Comparison of ENCODE assay signal across 11 cellular contexts in the genomic region with DNA sequence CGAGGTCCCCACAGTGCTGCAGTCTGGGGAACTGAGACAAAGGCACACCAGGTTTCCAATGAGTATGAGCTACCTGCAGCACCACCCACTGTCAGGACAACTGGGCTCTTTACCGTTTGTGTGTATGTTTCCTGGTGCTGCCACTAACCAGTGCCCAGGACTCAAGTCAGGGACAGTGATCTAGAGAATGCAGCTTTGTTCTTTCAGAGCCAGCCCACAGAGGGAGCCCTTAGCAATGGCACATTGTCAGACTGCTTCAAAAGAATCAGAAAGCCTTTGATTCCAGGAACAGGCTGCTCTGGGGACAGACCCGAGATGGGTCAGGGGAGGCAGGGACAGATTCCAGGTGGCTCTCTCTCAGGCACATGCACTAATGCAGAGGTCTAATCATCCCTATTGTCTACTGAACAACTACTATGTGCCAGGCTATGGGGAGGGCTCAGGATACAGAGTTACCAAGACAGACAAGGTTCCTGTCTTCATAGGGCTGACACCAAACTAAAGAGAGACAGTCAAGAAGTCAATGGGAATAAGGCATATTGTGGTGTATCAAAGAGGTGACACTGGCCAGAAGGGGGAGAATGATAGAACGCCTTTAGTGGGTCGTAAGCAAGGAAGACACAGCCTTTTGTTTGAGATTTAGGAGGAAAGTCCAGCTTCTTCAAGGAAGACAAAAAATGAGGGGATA.
DNase-seq lines count a peak whose midpoint lies in the region; ATAC-seq and TF ChIP-seq lines count a peak whose summit lies in the region.
"Had no signal": no experiment of that assay in that cellular context is flagged by ENCODE, and none has a peak within 500 bp of the region (broad histone marks: within the 10 kb centered on the region; RNA-seq: fewer than 3 reads in every experiment).

No MANE protein-coding gene starts in this region.

- H3K9ac ChIP-seq in OCI-LY1 (ENCODE audit: low read length): no peak overlapping the region

- no peak overlapping the region for H3K27ac Mint-ChIP-seq in activated T-cell treated with anti-CD3 and anti-CD28 coated beads, Interleukin-2, amount 50 U/mL, for 72 hours
- H3K27ac Mint-ChIP-seq in stimulated activated memory B cell treated with anti-CD40 and anti-IgM and Interleukin-4, amounts not matched to agents 10 μg/mL and 1 μg/mL and 100 μg/mL, for 72 hours: no peak overlapping the region
- H3K27ac Mint-ChIP-seq: activated naive CD8-positive, alpha-beta T cell treated with anti-CD3 and anti-CD28 coated beads for 36 hours; T-helper 1 cell treated with Interleukin-12 subunit alpha and Interleukin-12 subunit beta and Interleukin-4 antibody, amounts not matched to agents 30 μg/mL and 1 μg/mL, for 36 hours had no signal

- DNase-seq in activated T-cell treated with anti-CD3 and anti-CD28 coated beads, Interleukin-2, amount 50 U/mL, for 72 hours: no peak
- DNase-seq in activated T-cell treated with anti-CD3 and anti-CD28 coated beads for 4 hours: no peak
- DNase-seq in globus pallidus (ENCODE audit: low spot score): peak; percentile 93
- no peak for DNase-seq in T-helper 2 cell
- no peak for DNase-seq in GOT3 (lab: John Stamatoyannopoulos, UW)
- DNase-seq: activated naive CD8-positive, alpha-beta T cell treated with anti-CD3 and anti-CD28 coated beads for 36 hours had no signal

- no peaks in the 10 kb centered on the region for H4K20me1 ChIP-seq in OCI-LY1 (ENCODE audit: insufficient read depth, low read length)

- peaks cover 21% of the 10 kb centered on the region for H3K27me3 Mint-ChIP-seq in activated T-cell treated with anti-CD3 and anti-CD28 coated beads, Interleukin-2, amount 50 U/mL, for 72 hours (ENCODE audit: low read depth)
- H3K27me3 Mint-ChIP-seq in stimulated activated memory B cell treated with anti-CD40 and anti-IgM and Interleukin-4, amounts not matched to agents 10 μg/mL and 1 μg/mL and 100 μg/mL, for 72 hours: no peaks in the 10 kb centered on the region

- TF ChIP-seq CTCF in OCI-LY1 (IDR thresholded peaks at IDR 0.05; ENCODE audit: low read length): peak; percentile 66

- no peak overlapping the region for H2AFZ ChIP-seq in OCI-LY1 (ENCODE audit: low read length)

- H3K9me3 ChIP-seq in OCI-LY1 (ENCODE audit: low read length): no peaks in the 10 kb centered on the region
- H3K9me3 ChIP-seq: Caco-2 had no signal

- no peak overlapping the region for H3K4me2 ChIP-seq in OCI-LY1 (ENCODE audit: low read length)

- H3K36me3 ChIP-seq in OCI-LY1 (ENCODE audit: insufficient read depth, low read length): no peaks in the 10 kb centered on the region

- ATAC-seq in activated T-cell treated with anti-CD3 and anti-CD28 coated beads, Interleukin-2, amount 50 U/mL, for 72 hours (replicated peaks in 1 of 2): peak; percentile 20 to 33
- ATAC-seq in stimulated activated memory B cell treated with anti-CD40 and anti-IgM and Interleukin-4, amounts not matched to agents 10 μg/mL and 1 μg/mL and 100 μg/mL, for 72 hours: peak; percentile 42
- no peak for ATAC-seq in HG02642 (IDR thresholded peaks at IDR 0.05; ENCODE audit: poor library complexity, unreplicated experiment)

- no peak overlapping the region for H3K4me3 Mint-ChIP-seq in activated T-cell treated with anti-CD3 and anti-CD28 coated beads, Interleukin-2, amount 50 U/mL, for 72 hours
- no peak overlapping the region for H3K4me3 Mint-ChIP-seq in stimulated activated memory B cell treated with anti-CD40 and anti-IgM and Interleukin-4, amounts not matched to agents 10 μg/mL and 1 μg/mL and 100 μg/mL, for 72 hours
- H3K4me3 Mint-ChIP-seq: activated naive CD8-positive, alpha-beta T cell treated with anti-CD3 and anti-CD28 coated beads for 36 hours; T-helper 1 cell treated with Interleukin-12 subunit alpha and Interleukin-12 subunit beta and Interleukin-4 antibody, amounts not matched to agents 30 μg/mL and 1 μg/mL, for 36 hours had no signal

- H3K27me3 ChIP-seq in OCI-LY1 (ENCODE audit: insufficient read depth, low read length): no peaks in the 10 kb centered on the region

- no peaks in the 10 kb centered on the region for H3K4me1 Mint-ChIP-seq in activated T-cell treated with anti-CD3 and anti-CD28 coated beads, Interleukin-2, amount 50 U/mL, for 72 hours (ENCODE audit: low read depth)
- H3K4me1 Mint-ChIP-seq in stimulated activated memory B cell treated with anti-CD40 and anti-IgM and Interleukin-4, amounts not matched to agents 10 μg/mL and 1 μg/mL and 100 μg/mL, for 72 hours: peaks cover 44% of the 10 kb centered on the region
- H3K4me1 Mint-ChIP-seq: activated naive CD8-positive, alpha-beta T cell treated with anti-CD3 and anti-CD28 coated beads for 36 hours had no signal

- H3F3A ChIP-seq in OCI-LY1 (ENCODE audit: insufficient read depth, low read length): no peaks in the 10 kb centered on the region

- no peaks in the 10 kb centered on the region for H3K36me3 Mint-ChIP-seq in activated T-cell treated with anti-CD3 and anti-CD28 coated beads, Interleukin-2, amount 50 U/mL, for 72 hours (ENCODE audit: insufficient read depth in 2 of 2)
- no peaks in the 10 kb centered on the region for H3K36me3 Mint-ChIP-seq in stimulated activated memory B cell treated with anti-CD40 and anti-IgM and Interleukin-4, amounts not matched to agents 10 μg/mL and 1 μg/mL and 100 μg/mL, for 72 hours
- H3K36me3 Mint-ChIP-seq: activated naive CD8-positive, alpha-beta T cell treated with anti-CD3 and anti-CD28 coated beads for 36 hours had no signal

- H3K9me2 ChIP-seq in OCI-LY1 (ENCODE audit: low read depth, low read length): no peaks in the 10 kb centered on the region

- H3K4me3 ChIP-seq in OCI-LY1 (ENCODE audit: low read depth, low read length, poor library complexity, severe bottlenecking): no peak overlapping the region

- no peaks in the 10 kb centered on the region for H3K9me3 Mint-ChIP-seq in activated T-cell treated with anti-CD3 and anti-CD28 coated beads, Interleukin-2, amount 50 U/mL, for 72 hours
- no peaks in the 10 kb centered on the region for H3K9me3 Mint-ChIP-seq in stimulated activated memory B cell treated with anti-CD40 and anti-IgM and Interleukin-4, amounts not matched to agents 10 μg/mL and 1 μg/mL and 100 μg/mL, for 72 hours
- H3K9me3 Mint-ChIP-seq: activated naive CD8-positive, alpha-beta T cell treated with anti-CD3 and anti-CD28 coated beads for 36 hours; T-helper 1 cell treated with Interleukin-12 subunit alpha and Interleukin-12 subunit beta and Interleukin-4 antibody, amounts not matched to agents 30 μg/mL and 1 μg/mL, for 36 hours had no signal

- no peak overlapping the region for H3K27ac ChIP-seq in OCI-LY1 (ENCODE audit: low read depth, low read length, poor library complexity, severe bottlenecking)

- H3K4me1 ChIP-seq in OCI-LY1 (ENCODE audit: insufficient read depth, low read length, severe bottlenecking): peaks cover 21% of the 10 kb centered on the region

- no peaks in the 10 kb centered on the region for H3K79me2 ChIP-seq in OCI-LY1 (ENCODE audit: insufficient read depth, low read length)
